Comparison of ENCODE assay signal across 10 cellular contexts in genomic region chr19:41705393-41706174, GRCh38. TPM values are rescaled to one million over a fixed set of nuclear protein-coding genes. Genes with fewer than 3 reads are reported as not detected.
DNase-seq lines count a peak whose midpoint lies in the region; ATAC-seq and TF ChIP-seq lines count a peak whose summit lies in the region.
"Had no signal": no experiment of that assay in that cellular context is flagged by ENCODE, and none has a peak within 500 bp of the region (broad histone marks: within the 10 kb centered on the region; RNA-seq: fewer than 3 reads in every experiment).

No MANE protein-coding gene starts in this region.

- peaks cover 29% of the 10 kb centered on the region for H3K9me3 Mint-ChIP-seq in progenitor cell of endocrine pancreas (ENCODE audit: low read depth)
- H3K9me3 Mint-ChIP-seq: CD8-positive, alpha-beta T cell had no signal

- ATAC-seq in left colon, result no peak
- ATAC-seq: CD8-positive, alpha-beta T cell had no signal

- H3K27me3 Mint-ChIP-seq in progenitor cell of endocrine pancreas, result no peaks in the 10 kb centered on the region

- no peak for TF ChIP-seq RAD21 in Ishikawa (IDR thresholded peaks at IDR 0.05; ENCODE audit: low read depth)

- intact Hi-C loops in left colon (cut with DNase I, micrococcal nuclease), result no loop called here

- in situ Hi-C loops in ACHN (cut with HindIII; ENCODE audit: low pct_ligation_motif_present, low pct_unique_long_range_greater_than_20kb, low sequenced_read_pairs), result no loop called here

- H3K4me1 Mint-ChIP-seq in progenitor cell of endocrine pancreas (ENCODE audit: low read depth), result no peaks in the 10 kb centered on the region

- H3K36me3 Mint-ChIP-seq in progenitor cell of endocrine pancreas (ENCODE audit: insufficient read depth), result peaks cover 2% of the 10 kb centered on the region
- H3K36me3 Mint-ChIP-seq: CD8-positive, alpha-beta T cell had no signal

- H3K27ac Mint-ChIP-seq in progenitor cell of endocrine pancreas, result no peak overlapping the region
- H3K27ac Mint-ChIP-seq: CD8-positive, alpha-beta T cell had no signal

- no peak overlapping the region for H3K4me3 Mint-ChIP-seq in progenitor cell of endocrine pancreas (ENCODE audit: low read depth)
- H3K4me3 Mint-ChIP-seq: CD8-positive, alpha-beta T cell had no signal

- no peak for TF ChIP-seq EP300 in Ishikawa (IDR thresholded peaks at IDR 0.05; ENCODE audit: borderline replicate concordance)

- TF ChIP-seq CTCF in progenitor cell of endocrine pancreas (IDR thresholded peaks at IDR 0.05; ENCODE audit: unreplicated experiment), result no peak

- DNase-seq in ACHN, result peak; percentile 46
- peak; percentile 69 for DNase-seq in activated CD8-positive, alpha-beta memory T cell treated with anti-CD3 and anti-CD28 coated beads, Interleukin-2, amount 50 U/mL, for 48 hours
- peak; percentile 41 to 73 for DNase-seq in left colon
- no peak for DNase-seq in AG20443 (ENCODE audit: low spot score)
- no peak for DNase-seq in NCI-H446 treated with DMSO at 0.1 percent for 48 hours (lab: John Stamatoyannopoulos, UW)
- DNase-seq in NCI-H2081 treated with DMSO at 0.1 percent for 48 hours (lab: John Stamatoyannopoulos, UW), result no peak
- DNase-seq in progenitor cell of endocrine pancreas (ENCODE audit: low spot score, unreplicated experiment), result no peak
- DNase-seq: NCI-H2107 had no signal

TF ChIP-seq in Ishikawa, 13 proteins besides CTCF, POLR2A, EP300 and RAD21:
- TF ChIP-seq, protein P1, sequence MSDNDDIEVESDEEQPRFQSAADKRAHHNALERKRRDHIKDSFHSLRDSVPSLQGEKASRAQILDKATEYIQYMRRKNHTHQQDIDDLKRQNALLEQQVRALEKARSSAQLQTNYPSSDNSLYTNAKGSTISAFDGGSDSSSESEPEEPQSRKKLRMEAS (IDR thresholded peaks at IDR 0.05), result no peak
- TF ChIP-seq CREB1 (IDR thresholded peaks at IDR 0.05; ENCODE audit: low read depth) (no peak), EGR1 (IDR thresholded peaks at IDR 0.05) (no peak), TAF1 (IDR thresholded peaks at IDR 0.05; ENCODE audit: low read depth) (no peak), TCF12 (IDR thresholded peaks at IDR 0.05; ENCODE audit: low read depth) (no peak), CEBPB (IDR thresholded peaks at IDR 0.05) (no peak), YY1 (IDR thresholded peaks at IDR 0.05; ENCODE audit: low read depth) (no peak)
- TF ChIP-seq, protein P2, sequence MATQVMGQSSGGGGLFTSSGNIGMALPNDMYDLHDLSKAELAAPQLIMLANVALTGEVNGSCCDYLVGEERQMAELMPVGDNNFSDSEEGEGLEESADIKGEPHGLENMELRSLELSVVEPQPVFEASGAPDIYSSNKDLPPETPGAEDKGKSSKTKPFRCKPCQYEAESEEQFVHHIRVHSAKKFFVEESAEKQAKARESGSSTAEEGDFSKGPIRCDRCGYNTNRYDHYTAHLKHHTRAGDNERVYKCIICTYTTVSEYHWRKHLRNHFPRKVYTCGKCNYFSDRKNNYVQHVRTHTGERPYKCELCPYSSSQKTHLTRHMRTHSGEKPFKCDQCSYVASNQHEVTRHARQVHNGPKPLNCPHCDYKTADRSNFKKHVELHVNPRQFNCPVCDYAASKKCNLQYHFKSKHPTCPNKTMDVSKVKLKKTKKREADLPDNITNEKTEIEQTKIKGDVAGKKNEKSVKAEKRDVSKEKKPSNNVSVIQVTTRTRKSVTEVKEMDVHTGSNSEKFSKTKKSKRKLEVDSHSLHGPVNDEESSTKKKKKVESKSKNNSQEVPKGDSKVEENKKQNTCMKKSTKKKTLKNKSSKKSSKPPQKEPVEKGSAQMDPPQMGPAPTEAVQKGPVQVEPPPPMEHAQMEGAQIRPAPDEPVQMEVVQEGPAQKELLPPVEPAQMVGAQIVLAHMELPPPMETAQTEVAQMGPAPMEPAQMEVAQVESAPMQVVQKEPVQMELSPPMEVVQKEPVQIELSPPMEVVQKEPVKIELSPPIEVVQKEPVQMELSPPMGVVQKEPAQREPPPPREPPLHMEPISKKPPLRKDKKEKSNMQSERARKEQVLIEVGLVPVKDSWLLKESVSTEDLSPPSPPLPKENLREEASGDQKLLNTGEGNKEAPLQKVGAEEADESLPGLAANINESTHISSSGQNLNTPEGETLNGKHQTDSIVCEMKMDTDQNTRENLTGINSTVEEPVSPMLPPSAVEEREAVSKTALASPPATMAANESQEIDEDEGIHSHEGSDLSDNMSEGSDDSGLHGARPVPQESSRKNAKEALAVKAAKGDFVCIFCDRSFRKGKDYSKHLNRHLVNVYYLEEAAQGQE (IDR thresholded peaks at IDR 0.05; ENCODE audit: low read depth), result peak; percentile 94
- TF ChIP-seq, protein P3, sequence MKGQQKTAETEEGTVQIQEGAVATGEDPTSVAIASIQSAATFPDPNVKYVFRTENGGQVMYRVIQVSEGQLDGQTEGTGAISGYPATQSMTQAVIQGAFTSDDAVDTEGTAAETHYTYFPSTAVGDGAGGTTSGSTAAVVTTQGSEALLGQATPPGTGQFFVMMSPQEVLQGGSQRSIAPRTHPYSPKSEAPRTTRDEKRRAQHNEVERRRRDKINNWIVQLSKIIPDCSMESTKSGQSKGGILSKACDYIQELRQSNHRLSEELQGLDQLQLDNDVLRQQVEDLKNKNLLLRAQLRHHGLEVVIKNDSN (IDR thresholded peaks at IDR 0.05), result no peak
TF ChIP-seq in Ishikawa: peak in this region for 1.

RNA-seq across cellular contexts. Expression of gene CEACAM5, which starts 2.8 kb away (rescaled TPM):
- total RNA-seq in left colon, result 1,000 to 10,000 TPM; 4,350 to 5,481 TPM
- not detected in 2 replicates for total RNA-seq in progenitor cell of endocrine pancreas
- total RNA-seq: CD8-positive, alpha-beta T cell had no signal

RNA-seq across cellular contexts. Expression of gene CEACAM7, which starts 17.5 kb away (rescaled TPM):
- total RNA-seq in left colon (1,000 to 10,000 TPM; 2,049 to 2,156 TPM), progenitor cell of endocrine pancreas (not detected in 2 replicates)
- total RNA-seq: CD8-positive, alpha-beta T cell had no signal

RNA-seq across cellular contexts. Expression of gene CEACAM6, which starts 49.7 kb away (rescaled TPM):
- total RNA-seq in left colon, result 100 to 1,000 TPM; 485 to 596 TPM
- 0.19 and 0.31 TPM in 2 replicates for total RNA-seq in progenitor cell of endocrine pancreas
- total RNA-seq: CD8-positive, alpha-beta T cell had no signal

Comparison
In these comparisons a context has a peak if more than half of its experiments do, and no peak if none do; other contexts are left out.
1. DNase-seq: peak in ACHN (single experiment), activated CD8-positive, alpha-beta memory T cell treated with anti-CD3 and anti-CD28 coated beads, Interleukin-2, amount 50 U/mL, for 48 hours (single experiment) and left colon (2 of 2); none in AG20443 (single experiment), NCI-H446 treated with DMSO at 0.1 percent for 48 hours (single experiment), NCI-H2081 treated with DMSO at 0.1 percent for 48 hours (single experiment) and progenitor cell of endocrine pancreas (single experiment).
2. RNA of gene CEACAM5, which starts 2.8 kb away (total RNA-seq): 4,350 to 5,481 TPM in left colon; not detected in progenitor cell of endocrine pancreas; every median in the first group is over 1,000 times any median in the second.
3. RNA of gene CEACAM7, which starts 17.5 kb away (total RNA-seq): 2,049 to 2,156 TPM in left colon; not detected in progenitor cell of endocrine pancreas; every median in the first group is over 1,000 times any median in the second.
4. RNA of gene CEACAM6, which starts 49.7 kb away (total RNA-seq): 485 to 596 TPM in left colon; 0.19 to 0.31 TPM in progenitor cell of endocrine pancreas; every median in the first group is over 100 times any median in the second.